In the genomic region with DNA sequence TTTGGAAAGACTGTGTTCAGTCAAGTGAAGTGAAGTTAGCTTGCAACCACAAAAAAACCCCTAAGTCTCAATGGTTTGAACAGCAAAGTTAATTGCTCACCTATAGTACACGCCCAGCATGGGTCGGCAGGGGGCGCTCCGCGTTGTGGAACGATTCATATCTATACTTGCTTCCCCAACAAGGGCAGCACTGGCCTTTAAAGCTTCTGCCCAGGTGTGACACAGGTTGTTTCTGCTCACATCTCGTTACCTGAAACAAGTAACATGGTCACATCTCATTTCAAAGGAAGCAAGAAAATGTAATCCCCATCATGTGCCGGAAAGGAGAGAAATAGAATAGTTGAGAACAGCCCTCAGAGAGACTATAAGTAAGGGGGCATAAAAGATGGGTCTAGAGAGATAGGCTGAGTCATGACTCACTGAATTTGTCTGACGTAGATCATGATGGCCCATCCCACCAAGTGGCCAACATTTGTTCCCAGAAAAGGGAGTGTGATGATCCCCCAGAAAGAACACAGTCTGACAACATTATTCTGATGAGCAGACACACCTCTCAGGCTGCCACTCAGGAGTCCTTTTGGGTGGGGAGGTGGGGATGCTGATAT, we compare ENCODE assay signal across 8 cellular contexts. TPM values are rescaled to one million over a fixed set of nuclear protein-coding genes. Genes with fewer than 3 reads are reported as not detected.
A peak's percentile ranks its signal among the peaks of the same experiment; 100 is the strongest.
DNase-seq lines count a peak whose midpoint lies in the region; ATAC-seq lines count a peak whose summit lies in the region.

No MANE protein-coding gene starts in this region.

- no peaks in the 10 kb centered on the region for H3K27me3 ChIP-seq in CD4-positive, alpha-beta memory T cell (ENCODE audit: insufficient read depth, low read length)

- CTCF ChIA-PET in CD4-positive, alpha-beta memory T cell (lab: Charles Lee; ENCODE audit: partially characterized antibody), result interaction anchor here (0.6 to 7.1 kb wide), 20 partner anchors 9 to 484 kb away, joined by 3 to 95 read pairs (median 4); a partner anchor contains a TSS
- CTCF ChIA-PET in activated CD4-positive, alpha-beta memory T cell treated with anti-CD3 and anti-CD28 coated beads for 36 hours (lab: Charles Lee), result interaction anchor here (0.5 to 5.8 kb wide), 28 partner anchors 11 to 929 kb away, joined by 3 to 112 read pairs (median 4); a partner anchor contains a TSS

- H3K9me3 ChIP-seq in CD4-positive, alpha-beta memory T cell (ENCODE audit: control insufficient read depth in 1 of 2, low read length in 2 of 2), result no peaks in the 10 kb centered on the region

- ATAC-seq in HG02885 (IDR thresholded peaks at IDR 0.05; ENCODE audit: poor library complexity, unreplicated experiment), result peak; percentile 55
- peak; percentile 78 for ATAC-seq in memory B cell (ENCODE audit: low read depth)
- ATAC-seq in HG03108 (IDR thresholded peaks at IDR 0.05; ENCODE audit: unreplicated experiment), result no peak

- peaks cover 2 to 11% (median 6%) of the 10 kb centered on the region in 4 donors for H3K4me1 Mint-ChIP-seq in CD4-positive, alpha-beta memory T cell
- peaks cover 2% of the 10 kb centered on the region for H3K4me1 Mint-ChIP-seq in activated CD4-positive, alpha-beta memory T cell treated with anti-CD3 and anti-CD28 coated beads for 36 hours (ENCODE audit: low read depth)
- peaks cover 5% of the 10 kb centered on the region for H3K4me1 Mint-ChIP-seq in memory B cell

- intact Hi-C loops in CD4-positive, alpha-beta memory T cell (cut with micrococcal nuclease), result loop anchor here (1.0 to 5.0 kb wide), 7 partner anchors 72 to 483 kb away; a partner anchor contains a TSS
- intact Hi-C loops in activated CD4-positive, alpha-beta memory T cell treated with anti-CD3 and anti-CD28 coated beads for 36 hours (cut with micrococcal nuclease), result loop anchor here (1.0 to 5.0 kb wide), 3 partner anchors 72 to 348 kb away; a partner anchor contains a TSS

- H3K36me3 ChIP-seq in CD4-positive, alpha-beta memory T cell (ENCODE audit: insufficient read depth, low read length), result no peaks in the 10 kb centered on the region

- H3K4me3 Mint-ChIP-seq in CD4-positive, alpha-beta memory T cell, result no peak overlapping the region
- no peak overlapping the region for H3K4me3 Mint-ChIP-seq in activated CD4-positive, alpha-beta memory T cell treated with anti-CD3 and anti-CD28 coated beads for 36 hours
- no peak overlapping the region for H3K4me3 Mint-ChIP-seq in memory B cell

- peak; percentile 64 to 70 (median 67) for DNase-seq in CD4-positive, alpha-beta memory T cell
- DNase-seq in NCI-H69 (lab: John Stamatoyannopoulos, UW) (peak; percentile 56), ecto neural progenitor cell (ENCODE audit: low spot score) (peak; percentile 86), memory B cell (ENCODE audit: low spot score in 2 of 2) (peak; percentile 69 to 79)
- peak; percentile 88 for DNase-seq in activated CD4-positive, alpha-beta memory T cell treated with anti-CD3 and anti-CD28 coated beads for 36 hours
- peak; percentile 67 to 75 for DNase-seq in stimulated activated CD8-positive, alpha-beta memory T cell treated with anti-CD3 and anti-CD28 coated beads, Interleukin-2, amount 100 ng/mL, for 1 hour (ENCODE audit: low read depth in 2 of 2)

- POLR2A ChIA-PET in CD4-positive, alpha-beta memory T cell (lab: Charles Lee; ENCODE audit: partially characterized antibody), result no interaction called here
- POLR2A ChIA-PET in activated CD4-positive, alpha-beta memory T cell treated with anti-CD3 and anti-CD28 coated beads for 36 hours (lab: Charles Lee), result no interaction called here

- no peak overlapping the region for H3K4me3 ChIP-seq in CD4-positive, alpha-beta memory T cell (ENCODE audit: low read length in 2 of 2)

- H3K27ac Mint-ChIP-seq in CD4-positive, alpha-beta memory T cell, result peak overlapping the region in 1 of 7 donors; percentile 50
- H3K27ac Mint-ChIP-seq in activated CD4-positive, alpha-beta memory T cell treated with anti-CD3 and anti-CD28 coated beads for 36 hours, result no peak overlapping the region
- H3K27ac Mint-ChIP-seq in memory B cell, result no peak overlapping the region

- H3K9me3 Mint-ChIP-seq in CD4-positive, alpha-beta memory T cell, result no peaks in the 10 kb centered on the region
- H3K9me3 Mint-ChIP-seq in activated CD4-positive, alpha-beta memory T cell treated with anti-CD3 and anti-CD28 coated beads for 36 hours, result no peaks in the 10 kb centered on the region
- no peaks in the 10 kb centered on the region for H3K9me3 Mint-ChIP-seq in memory B cell

- no peaks in the 10 kb centered on the region for H3K36me3 Mint-ChIP-seq in CD4-positive, alpha-beta memory T cell
- no peaks in the 10 kb centered on the region for H3K36me3 Mint-ChIP-seq in activated CD4-positive, alpha-beta memory T cell treated with anti-CD3 and anti-CD28 coated beads for 36 hours
- H3K36me3 Mint-ChIP-seq in memory B cell, result no peaks in the 10 kb centered on the region

- peaks cover 8 to 15% of the 10 kb centered on the region in 2 donors for H3K27me3 Mint-ChIP-seq in CD4-positive, alpha-beta memory T cell
- peaks cover 18% of the 10 kb centered on the region for H3K27me3 Mint-ChIP-seq in activated CD4-positive, alpha-beta memory T cell treated with anti-CD3 and anti-CD28 coated beads for 36 hours
- H3K27me3 Mint-ChIP-seq in memory B cell, result peaks cover 12% of the 10 kb centered on the region

- no peaks in the 10 kb centered on the region for H3K4me1 ChIP-seq in CD4-positive, alpha-beta memory T cell (ENCODE audit: insufficient read depth, low read length)

- no peak overlapping the region for H3K27ac ChIP-seq in CD4-positive, alpha-beta memory T cell (ENCODE audit: low read depth, low read length)

RNA-seq across cellular contexts. Expression of a gene that starts 29.0 kb away (rescaled TPM):
- not detected for total RNA-seq in CD4-positive, alpha-beta memory T cell
- not detected for polyA plus RNA-seq in CD4-positive, alpha-beta memory T cell
- not detected for total RNA-seq in activated CD4-positive, alpha-beta memory T cell treated with anti-CD3 and anti-CD28 coated beads for 36 hours

RNA-seq across cellular contexts. Expression of a gene that starts 47.7 kb away (rescaled TPM):
- total RNA-seq in CD4-positive, alpha-beta memory T cell, result not detected
- polyA plus RNA-seq in CD4-positive, alpha-beta memory T cell, result not detected
- total RNA-seq in activated CD4-positive, alpha-beta memory T cell treated with anti-CD3 and anti-CD28 coated beads for 36 hours, result not detected
